11 cellular contexts compared by ENCODE assay signal in genomic region chr19:15284091-15284490, GRCh38. TPM values are rescaled to one million over a fixed set of nuclear protein-coding genes. Genes with fewer than 3 reads are reported as not detected.
DNase-seq lines count a peak whose midpoint lies in the region; ATAC-seq, FAIRE-seq and TF ChIP-seq lines count a peak whose summit lies in the region.
"Had no signal": no experiment of that assay in that cellular context is flagged by ENCODE, and none has a peak within 500 bp of the region (broad histone marks: within the 10 kb centered on the region; RNA-seq: fewer than 3 reads in every experiment).

No MANE protein-coding gene starts in this region.

- ATAC-seq in PC-3, result no peak
- no peak for ATAC-seq in HG03432 (IDR thresholded peaks at IDR 0.05; ENCODE audit: unreplicated experiment)
- ATAC-seq in body of pancreas, result no peak

- H3K79me2 ChIP-seq in astrocyte (ENCODE audit: insufficient read depth, low read length) (peaks cover 100% of the 10 kb centered on the region), PC-3 (ENCODE audit: low read length) (peaks cover 100% of the 10 kb centered on the region)

- no peak overlapping the region for H2AFZ ChIP-seq in astrocyte (ENCODE audit: low read depth, low read length)
- H2AFZ ChIP-seq in PC-3 (ENCODE audit: low read length), result no peak overlapping the region

- H3K36me3 ChIP-seq in Caco-2 (ENCODE audit: control insufficient read depth, insufficient read depth, low read length), result no peaks in the 10 kb centered on the region; the same call in 1 of the 2 replicates
- H3K36me3 ChIP-seq in astrocyte (ENCODE audit: insufficient read depth, low read length), result no peaks in the 10 kb centered on the region
- H3K36me3 ChIP-seq in PC-3 (ENCODE audit: low read depth, low read length), result no peaks in the 10 kb centered on the region; the same call in 1 of the 2 replicates
- no peaks in the 10 kb centered on the region for H3K36me3 ChIP-seq in body of pancreas (replicated peaks in 1 of 2; ENCODE audit: insufficient read depth in 1 of 2, low read depth in 2 of 2)
- H3K36me3 ChIP-seq: spleen had no signal

- H3K4me3 Mint-ChIP-seq in Caco-2 (ENCODE audit: unreplicated experiment), result no peak overlapping the region
- H3K4me3 Mint-ChIP-seq in astrocyte (ENCODE audit: unreplicated experiment), result peak overlapping the region; percentile 58
- H3K4me3 Mint-ChIP-seq in nephron progenitor cell, result no peak overlapping the region

- FAIRE-seq in astrocyte (lab: Jason Lieb, UNC), result no peak

- TF ChIP-seq POLR2A in body of pancreas (IDR thresholded peaks at IDR 0.05), result no peak

- POLR2A ChIA-PET in AG04450 (lab: Yijun Ruan, JAX), result interaction anchor here (1.5 kb wide), 1 partner anchor 9 kb away, joined by 3 read pairs; no protein-coding TSS in a partner anchor
- POLR2A ChIA-PET in Caco-2 (lab: Charles Lee), result no interaction called here
- POLR2A ChIA-PET in PC-3 (lab: Charles Lee; ENCODE audit: unreplicated experiment), result no interaction called here

- no peaks in the 10 kb centered on the region for H3K27me3 Mint-ChIP-seq in Caco-2 (ENCODE audit: insufficient read depth, unreplicated experiment)
- H3K27me3 Mint-ChIP-seq in astrocyte (ENCODE audit: low read depth, unreplicated experiment), result no peaks in the 10 kb centered on the region
- H3K27me3 Mint-ChIP-seq in nephron progenitor cell (ENCODE audit: low read depth, poor library complexity), result peaks cover 2% of the 10 kb centered on the region

- no peak overlapping the region for H3K9ac ChIP-seq in astrocyte (ENCODE audit: low read length)
- no peak overlapping the region for H3K9ac ChIP-seq in PC-3 (ENCODE audit: low read length)

- H4K20me1 ChIP-seq in astrocyte (ENCODE audit: insufficient read depth, low read length) (peaks cover 99% of the 10 kb centered on the region), PC-3 (ENCODE audit: low read length) (peaks cover 94% of the 10 kb centered on the region)

- H3K9me2 ChIP-seq in PC-3 (replicated peaks; ENCODE audit: low read length), result no peaks in the 10 kb centered on the region

- no peak for TF ChIP-seq CTCF in AG04450 (IDR thresholded peaks at IDR 0.05; ENCODE audit: low read depth, low read length)
- no peak for TF ChIP-seq CTCF in Caco-2 (IDR thresholded peaks at IDR 0.05; ENCODE audit: insufficient read depth in 1 of 2, low read depth in 1 of 2, low read length in 1 of 2, severe bottlenecking in 1 of 2, unreplicated experiment in 1 of 2)
- TF ChIP-seq CTCF in astrocyte (IDR thresholded peaks at IDR 0.05; ENCODE audit: insufficient read depth, low read depth, low read length), result no peak
- no peak for TF ChIP-seq CTCF in nephron progenitor cell (IDR thresholded peaks at IDR 0.05)
- no peak for TF ChIP-seq CTCF in PC-3 (conservative IDR thresholded peaks at IDR 0.05; ENCODE audit: low read depth, low read length)
- no peak for TF ChIP-seq CTCF in body of pancreas (IDR thresholded peaks at IDR 0.05)

- no peaks in the 10 kb centered on the region for H3K9me3 ChIP-seq in AG04450 (ENCODE audit: control insufficient read depth, insufficient read depth, low read length)
- no peaks in the 10 kb centered on the region for H3K9me3 ChIP-seq in Caco-2
- no peaks in the 10 kb centered on the region for H3K9me3 ChIP-seq in astrocyte (ENCODE audit: insufficient read depth, low read depth, low read length)
- no peaks in the 10 kb centered on the region for H3K9me3 ChIP-seq in PC-3 (ENCODE audit: low read length)
- no peaks in the 10 kb centered on the region for H3K9me3 ChIP-seq in body of pancreas
- H3K9me3 ChIP-seq: spleen had no signal

- H3K27me3 ChIP-seq in AG04450 (ENCODE audit: control insufficient read depth, insufficient read depth, low read length) (no peaks in the 10 kb centered on the region), Caco-2 (replicated peaks; ENCODE audit: control insufficient read depth, insufficient read depth, low read length) (no peaks in the 10 kb centered on the region), astrocyte (ENCODE audit: insufficient read depth, low read length) (no peaks in the 10 kb centered on the region), PC-3 (ENCODE audit: low read length) (no peaks in the 10 kb centered on the region), body of pancreas (no peaks in the 10 kb centered on the region)
- H3K27me3 ChIP-seq: spleen had no signal

- H3K4me2 ChIP-seq in astrocyte (ENCODE audit: low read length) (peak overlapping the region; percentile 37), PC-3 (ENCODE audit: low read length) (no peak overlapping the region)

- CTCF ChIA-PET in AG04450 (lab: Charles Lee), result no interaction called here
- CTCF ChIA-PET in Caco-2 (lab: Charles Lee), result interaction anchor here (1.2 kb wide), 1 partner anchor 13 kb away, joined by 3 read pairs; no protein-coding TSS in a partner anchor
- CTCF ChIA-PET in PC-3 (lab: Charles Lee), result interaction anchor here (0.5 kb wide), 1 partner anchor 12 kb away, joined by 3 read pairs; no protein-coding TSS in a partner anchor

- peaks cover 70% of the 10 kb centered on the region for H3K4me1 ChIP-seq in Caco-2
- H3K4me1 ChIP-seq in astrocyte (ENCODE audit: insufficient read depth, low read length), result peaks cover 42% of the 10 kb centered on the region
- H3K4me1 ChIP-seq in PC-3 (ENCODE audit: insufficient read depth, low read length), result peaks cover 37% of the 10 kb centered on the region
- H3K4me1 ChIP-seq in body of pancreas, result peaks cover 95% of the 10 kb centered on the region

- H3K4me1 Mint-ChIP-seq in Caco-2 (ENCODE audit: low read depth, unreplicated experiment) (peaks cover 57% of the 10 kb centered on the region), astrocyte (ENCODE audit: low read depth, unreplicated experiment) (peaks cover 85% of the 10 kb centered on the region), nephron progenitor cell (peaks cover 90% of the 10 kb centered on the region)

- intact Hi-C loops in Caco-2 (cut with micrococcal nuclease; ENCODE audit: unreplicated experiment), result loop anchor here (5.0 kb wide), 1 partner anchor 48 kb away; the partner anchor contains the start of gene BRD4
- intact Hi-C loops in PC-3 (cut with micrococcal nuclease), result no loop called here
- intact Hi-C loops in body of pancreas (cut with DNase I), result no loop called here

- H3K27ac Mint-ChIP-seq in Caco-2 (ENCODE audit: unreplicated experiment) (peak overlapping the region; percentile 89), astrocyte (ENCODE audit: unreplicated experiment) (peak overlapping the region; percentile 80), nephron progenitor cell (peak overlapping the region; percentile 94)

- no peak overlapping the region for H3K4me3 ChIP-seq in AG04450 (ENCODE audit: low read depth, low read length)
- H3K4me3 ChIP-seq in Caco-2 (ENCODE audit: low read depth, low read length), result no peak overlapping the region
- no peak overlapping the region for H3K4me3 ChIP-seq in astrocyte (ENCODE audit: insufficient read depth, low read depth, low read length)
- H3K4me3 ChIP-seq in PC-3 (ENCODE audit: low read length), result no peak overlapping the region
- no peak overlapping the region for H3K4me3 ChIP-seq in body of pancreas
- H3K4me3 ChIP-seq: spleen had no signal

- WGBS in body of pancreas, 2 donors, result 86 to 87% methylated on average over 5 of the region's 5 CpGs

- H3F3A ChIP-seq in PC-3 (ENCODE audit: low read length, unreplicated experiment), result no peaks in the 10 kb centered on the region

- H3K9me3 Mint-ChIP-seq in Caco-2 (ENCODE audit: unreplicated experiment) (no peaks in the 10 kb centered on the region), astrocyte (ENCODE audit: unreplicated experiment) (no peaks in the 10 kb centered on the region), nephron progenitor cell (no peaks in the 10 kb centered on the region)

- BruUV-seq in Caco-2 (replicated peaks; lab: Mats Ljungman, UMichigan) (no TSS peak), PC-3 (replicated peaks; lab: Mats Ljungman, UMichigan) (no TSS peak)

- DNase-seq in AG04450 (ENCODE audit: low read depth, low spot score) (no peak), Caco-2 (no peak), astrocyte (ENCODE audit: low read depth) (no peak), nephron progenitor cell (no peak), PC-3 (no peak), hypothalamus (lab: John Stamatoyannopoulos, UW) (no peak), body of pancreas (no peak)
- DNase-seq: KG1, NCI-H187 treated with DMSO at 0.1 percent for 48 hours had no signal

- H3K27ac ChIP-seq in AG04450 (ENCODE audit: low read depth, low read length), result peak overlapping the region; percentile 71
- peak overlapping the region; percentile 55 for H3K27ac ChIP-seq in astrocyte (ENCODE audit: low read depth, low read length)
- H3K27ac ChIP-seq in PC-3 (ENCODE audit: low read length), result no peak overlapping the region
- H3K27ac ChIP-seq in body of pancreas, result no peak overlapping the region

- H3K36me3 Mint-ChIP-seq in Caco-2 (ENCODE audit: insufficient read depth, unreplicated experiment) (peaks cover 54% of the 10 kb centered on the region), astrocyte (ENCODE audit: low read depth, unreplicated experiment) (peaks cover 3% of the 10 kb centered on the region), nephron progenitor cell (ENCODE audit: low read depth) (no peaks in the 10 kb centered on the region)

RNA-seq across cellular contexts. Expression of gene BRD4, which starts 48.2 kb away (rescaled TPM):
- polyA plus RNA-seq in AG04450 (2011; rRNA removed), result 7.8 and 11.5 TPM in 2 replicates
- polyA minus RNA-seq in AG04450 (2011; rRNA and poly(A)+ RNA removed), result 29.6 and 47.3 TPM in 2 replicates
- 154 and 170 TPM in 2 replicates for total RNA-seq in Caco-2 (2022)
- 116 and 128 TPM in 2 replicates for total RNA-seq in astrocyte
- 20.9 and 46.4 TPM in 2 replicates for total RNA-seq in PC-3 (2014; rRNA removed)
- total RNA-seq in body of pancreas, result 10 to 100 TPM; 15.3 to 33.6 TPM

RNA-seq across cellular contexts. Expression of gene EPHX3, which starts 51.8 kb away (rescaled TPM):
- not detected in 2 replicates for polyA plus RNA-seq in AG04450 (2011; rRNA removed)
- 0.13 and 0.55 TPM in 2 replicates for polyA minus RNA-seq in AG04450 (2011; rRNA and poly(A)+ RNA removed)
- total RNA-seq in Caco-2 (2022), result 0.97 and 1.2 TPM in 2 replicates
- 0.54 and 0.87 TPM in 2 replicates for total RNA-seq in astrocyte
- total RNA-seq in PC-3 (2014; rRNA removed), result not detected in 2 replicates
- total RNA-seq in body of pancreas, result not detected

Comparison
In these comparisons a context has a peak if more than half of its experiments do, and no peak if none do; other contexts are left out.
1. H3K27ac ChIP-seq: peak in AG04450 (single experiment) and astrocyte (single experiment); none in PC-3 (single experiment) and body of pancreas (0 of 4).
2. Peak in every context shown above with its lines, with median percentiles within 50 percentile points of each other: H3K27ac Mint-ChIP-seq.